Comparison of ENCODE assay signal across 8 cellular contexts in genomic region chr7:92609921-92610518, GRCh38. TPM values are rescaled to one million over a fixed set of nuclear protein-coding genes. Genes with fewer than 3 reads are reported as not detected.
DNase-seq lines count a peak whose midpoint lies in the region; ATAC-seq and TF ChIP-seq lines count a peak whose summit lies in the region.

No MANE protein-coding gene starts in this region.

- H3K9me3 ChIP-seq in vagina: no peaks in the 10 kb centered on the region

- H3K4me1 Mint-ChIP-seq in stimulated activated naive CD8-positive, alpha-beta T cell treated with anti-CD3 and anti-CD28 coated beads, Interleukin-15, amount 100 ng/mL, for 72 hours: peaks cover 10% of the 10 kb centered on the region
- peaks cover 18% of the 10 kb centered on the region for H3K4me1 Mint-ChIP-seq in stimulated activated effector memory CD8-positive, alpha-beta T cell treated with anti-CD3 and anti-CD28 coated beads, Interleukin-12 subunit alpha, Interleukin-12 subunit beta, amount 100 ng/mL, for 72 hours

- TF ChIP-seq CTCF in epithelial cell of esophagus (IDR thresholded peaks at IDR 0.05; ENCODE audit: insufficient read depth, low read depth, low read length, missing control alignments) (peak; percentile 32), vagina (IDR thresholded peaks at IDR 0.05) (no peak)

- H3K4me1 ChIP-seq in vagina: no peaks in the 10 kb centered on the region

- H3K4me3 Mint-ChIP-seq in stimulated activated naive CD8-positive, alpha-beta T cell treated with anti-CD3 and anti-CD28 coated beads, Interleukin-15, amount 100 ng/mL, for 72 hours: no peak overlapping the region
- no peak overlapping the region for H3K4me3 Mint-ChIP-seq in stimulated activated effector memory CD8-positive, alpha-beta T cell treated with anti-CD3 and anti-CD28 coated beads, Interleukin-12 subunit alpha, Interleukin-12 subunit beta, amount 100 ng/mL, for 72 hours

- peak; percentile 45 for ATAC-seq in stimulated activated naive CD8-positive, alpha-beta T cell treated with anti-CD3 and anti-CD28 coated beads, Interleukin-15, amount 100 ng/mL, for 72 hours
- ATAC-seq in stimulated activated naive CD8-positive, alpha-beta T cell treated with anti-CD3 and anti-CD28 coated beads, Interleukin-15, Interleukin-2, amounts not matched to agents 100 U/mL and 50 U/mL, for 24 hours: no peak
- ATAC-seq in stimulated activated effector memory CD8-positive, alpha-beta T cell treated with anti-CD3 and anti-CD28 coated beads, Interleukin-12 subunit alpha, Interleukin-12 subunit beta, amount 100 ng/mL, for 72 hours: peak; percentile 40

- DNase-seq in stimulated activated naive CD8-positive, alpha-beta T cell treated with anti-CD3 and anti-CD28 coated beads, Interleukin-15, amount 100 ng/mL, for 72 hours: no peak
- no peak for DNase-seq in stimulated activated naive CD8-positive, alpha-beta T cell treated with anti-CD3 and anti-CD28 coated beads, Interleukin-15, Interleukin-2, amounts not matched to agents 100 U/mL and 50 U/mL, for 24 hours
- DNase-seq in OCI-M1 (lab: John Stamatoyannopoulos, UW) (peak; percentile 98), epithelial cell of esophagus (ENCODE audit: low read depth) (peak; percentile 32), SHP77 (lab: John Stamatoyannopoulos, UW) (no peak), retina (no peak), vagina (ENCODE audit: extremely low spot score in 2 of 2) (no peak)
- DNase-seq in stimulated activated effector memory CD8-positive, alpha-beta T cell treated with anti-CD3 and anti-CD28 coated beads, Interleukin-12 subunit alpha, Interleukin-12 subunit beta, amount 100 ng/mL, for 72 hours (ENCODE audit: low spot score in 2 of 2): no peak

- H3K4me3 ChIP-seq in epithelial cell of esophagus (ENCODE audit: low read length): no peak overlapping the region
- no peak overlapping the region for H3K4me3 ChIP-seq in vagina

- peaks cover 97% of the 10 kb centered on the region for H3K36me3 Mint-ChIP-seq in stimulated activated effector memory CD8-positive, alpha-beta T cell treated with anti-CD3 and anti-CD28 coated beads, Interleukin-12 subunit alpha, Interleukin-12 subunit beta, amount 100 ng/mL, for 72 hours

- no peaks in the 10 kb centered on the region for H3K36me3 ChIP-seq in vagina

- no peaks in the 10 kb centered on the region for H3K9me3 Mint-ChIP-seq in stimulated activated naive CD8-positive, alpha-beta T cell treated with anti-CD3 and anti-CD28 coated beads, Interleukin-15, amount 100 ng/mL, for 72 hours
- H3K9me3 Mint-ChIP-seq in stimulated activated effector memory CD8-positive, alpha-beta T cell treated with anti-CD3 and anti-CD28 coated beads, Interleukin-12 subunit alpha, Interleukin-12 subunit beta, amount 100 ng/mL, for 72 hours: no peaks in the 10 kb centered on the region

- H3K27ac ChIP-seq in vagina: no peak overlapping the region

- intact Hi-C loops in vagina (cut with DNase I): no loop called here

- no peak for TF ChIP-seq POLR2A in vagina (IDR thresholded peaks at IDR 0.05)

- H3K27me3 ChIP-seq in vagina: no peaks in the 10 kb centered on the region

- no peaks in the 10 kb centered on the region for H3K27me3 Mint-ChIP-seq in stimulated activated naive CD8-positive, alpha-beta T cell treated with anti-CD3 and anti-CD28 coated beads, Interleukin-15, amount 100 ng/mL, for 72 hours

- H3K27ac Mint-ChIP-seq in stimulated activated naive CD8-positive, alpha-beta T cell treated with anti-CD3 and anti-CD28 coated beads, Interleukin-15, amount 100 ng/mL, for 72 hours: no peak overlapping the region
- H3K27ac Mint-ChIP-seq in stimulated activated effector memory CD8-positive, alpha-beta T cell treated with anti-CD3 and anti-CD28 coated beads, Interleukin-12 subunit alpha, Interleukin-12 subunit beta, amount 100 ng/mL, for 72 hours: peak overlapping the region; percentile 64

RNA-seq across cellular contexts. Expression of gene FAM133B, which starts 19.8 kb away (rescaled TPM):
- total RNA-seq in vagina: 22.3 TPM

Comparison
In these comparisons a context has a peak if more than half of its experiments do, and no peak if none do; other contexts are left out.
1. DNase-seq: peak in OCI-M1 (single experiment) and epithelial cell of esophagus (single experiment); none in stimulated activated naive CD8-positive, alpha-beta T cell treated with anti-CD3 and anti-CD28 coated beads, Interleukin-15, amount 100 ng/mL, for 72 hours (0 of 2), stimulated activated naive CD8-positive, alpha-beta T cell treated with anti-CD3 and anti-CD28 coated beads, Interleukin-15, Interleukin-2, amounts not matched to agents 100 U/mL and 50 U/mL, for 24 hours (single experiment), stimulated activated effector memory CD8-positive, alpha-beta T cell treated with anti-CD3 and anti-CD28 coated beads, Interleukin-12 subunit alpha, Interleukin-12 subunit beta, amount 100 ng/mL, for 72 hours (0 of 2), SHP77 (0 of 2), retina (single experiment) and vagina (0 of 2).